In the genomic region with DNA sequence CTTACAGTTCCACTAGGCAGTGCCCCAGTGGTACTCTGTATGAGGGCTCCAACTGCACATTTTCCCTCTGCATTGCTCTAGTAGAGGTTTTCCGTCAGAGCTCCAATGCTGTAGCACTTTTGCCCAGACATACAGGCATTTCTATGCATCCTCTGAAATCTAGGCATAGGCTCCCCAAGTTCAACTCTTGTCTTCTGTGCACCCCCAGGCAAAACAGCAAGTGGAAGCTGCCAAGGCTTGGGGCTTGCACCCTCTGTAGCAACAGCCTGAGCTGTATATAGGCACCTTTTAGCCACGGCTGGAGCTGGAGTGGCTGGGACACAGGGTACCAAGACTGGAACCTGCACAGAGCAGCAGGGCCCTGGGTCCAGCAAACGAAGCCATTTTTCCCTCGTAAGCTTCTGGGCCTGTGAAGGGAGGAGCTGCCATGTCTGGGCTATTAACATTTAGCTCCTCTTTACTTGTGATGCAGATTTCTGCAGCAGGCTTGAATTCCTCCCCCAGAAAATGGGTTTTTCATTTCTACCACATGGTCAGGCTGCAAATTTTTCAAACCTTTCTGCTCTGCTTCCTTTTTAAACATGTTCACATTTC, we compare ENCODE assay signal across 17 cellular contexts.
A peak's percentile ranks its signal among the peaks of the same experiment; 100 is the strongest.
DNase-seq lines count a peak whose midpoint lies in the region; ATAC-seq, FAIRE-seq and TF ChIP-seq lines count a peak whose summit lies in the region.
"Had no signal": no experiment of that assay in that cellular context is flagged by ENCODE, and none has a peak within 500 bp of the region (broad histone marks: within the 10 kb centered on the region; RNA-seq: fewer than 3 reads in every experiment).

No MANE protein-coding gene starts in this region.

- no peaks in the 10 kb centered on the region for H4K20me1 ChIP-seq in K562 (replicated peaks; ENCODE audit: control insufficient read depth, insufficient read depth, low read length)

- H3K36me3 ChIP-seq in HUES48 (ENCODE audit: control insufficient read depth, insufficient read depth, low read length) (no peaks in the 10 kb centered on the region), K562 (ENCODE audit: control insufficient read depth, insufficient read depth, low read length) (no peaks in the 10 kb centered on the region), iPS-20b (ENCODE audit: insufficient read depth, low read depth, low read length) (no peaks in the 10 kb centered on the region), MG63 (no peaks in the 10 kb centered on the region), gastrocnemius medialis (no peaks in the 10 kb centered on the region)
- H3K36me3 ChIP-seq: HAP-1 had no signal

- in situ Hi-C loops in K562 (cut with MboI) (no loop called here), gastrocnemius medialis (cut with MboI; ENCODE audit: low sequenced_read_pairs in 4 of 4) (no loop called here)

- no peak for FAIRE-seq in K562 (lab: Jason Lieb, UNC)
- FAIRE-seq: G401.6, GM12892, HTR-8/SVneo had no signal

- H3K9me1 ChIP-seq in K562 (ENCODE audit: control insufficient read depth, insufficient read depth, low read length), result no peaks in the 10 kb centered on the region

- H3K4me1 ChIP-seq in HUES48 (ENCODE audit: control insufficient read depth, insufficient read depth, low read length), result peaks cover 50% of the 10 kb centered on the region
- peaks cover 0 to 4% of the 10 kb centered on the region in 2 experiments; a peak in 3 of 5 replicates for H3K4me1 ChIP-seq in K562 (replicated peaks in 1 of 2; ENCODE audit: control insufficient read depth in 2 of 2, insufficient read depth in 2 of 2, low read length in 2 of 2)
- H3K4me1 ChIP-seq in iPS-20b (ENCODE audit: insufficient read depth, low read length), result peaks cover 41% of the 10 kb centered on the region; the same call in 1 of the 2 replicates
- no peaks in the 10 kb centered on the region for H3K4me1 ChIP-seq in gastrocnemius medialis

- H3K4me3 ChIP-seq in HUES48 (ENCODE audit: low read depth, low read length) (peak overlapping the region; percentile 45), K562 (no peak overlapping the region), iPS-20b (ENCODE audit: low read length) (peak overlapping the region; percentile 61), MG63 (no peak overlapping the region), gastrocnemius medialis (no peak overlapping the region)
- H3K4me3 ChIP-seq: HAP-1 had no signal

- no peak for TF ChIP-seq EP300 in K562 (IDR thresholded peaks at IDR 0.05; ENCODE audit: low read length)

- H3K9me3 Mint-ChIP-seq in stimulated activated naive B cell treated with anti-CD40 and anti-IgM and Interleukin-4, amounts not matched to agents 10 μg/mL and 1 μg/mL and 100 μg/mL, for 72 hours, result peaks cover 0 to 3% of the 10 kb centered on the region in 2 donors

- H3K9ac ChIP-seq in HUES48 (ENCODE audit: low read depth, low read length) (peak overlapping the region; percentile 62), K562 (ENCODE audit: insufficient read depth in 1 of 2, low read depth in 2 of 2, low read length in 2 of 2) (peak overlapping the region; percentile 71 to 95), iPS-20b (ENCODE audit: low read depth, low read length) (peak overlapping the region; percentile 90)

- 38% methylated on average over 3 of the region's 4 CpGs for WGBS in K562 (ENCODE audit: insufficient coverage, low coverage, missing lambda C conversion rate)

- no peak for TF ChIP-seq RAD21 in K562 (CRISPR knock-in tag; conservative IDR thresholded peaks at IDR 0.05 in 1 of 2, IDR thresholded peaks at IDR 0.05 in 1 of 2)

- intact Hi-C loops in K562 (cut with micrococcal nuclease) (no loop called here), gastrocnemius medialis (cut with DNase I; ENCODE audit: low total_unique reads) (no loop called here)

- CTCF ChIA-PET in K562 (lab: Yijun Ruan, JAX; ENCODE audit: low intra/inter-chr PET ratio), result no interaction called here

- no peak overlapping the region for H3K27ac Mint-ChIP-seq in stimulated activated naive B cell treated with anti-CD40 and anti-IgM and Interleukin-4, amounts not matched to agents 10 μg/mL and 1 μg/mL and 100 μg/mL, for 72 hours

- peak overlapping the region; percentile 82 for H3K4me2 ChIP-seq in K562 (ENCODE audit: insufficient read depth, low read length)

- no peaks in the 10 kb centered on the region for H3K36me3 Mint-ChIP-seq in stimulated activated naive B cell treated with anti-CD40 and anti-IgM and Interleukin-4, amounts not matched to agents 10 μg/mL and 1 μg/mL and 100 μg/mL, for 72 hours

- H3K27me3 ChIP-seq in HUES48 (ENCODE audit: control insufficient read depth, insufficient read depth, low read length) (no peaks in the 10 kb centered on the region), K562 (ENCODE audit: control insufficient read depth in 2 of 2, insufficient read depth in 2 of 2, low read length in 2 of 2) (no peaks in the 10 kb centered on the region), iPS-20b (ENCODE audit: insufficient read depth, low read length) (no peaks in the 10 kb centered on the region), MG63 (no peaks in the 10 kb centered on the region), gastrocnemius medialis (no peaks in the 10 kb centered on the region)

- DNase-seq in K562 (ENCODE audit: extremely low read depth in 1 of 4, low spot score in 3 of 4) (peak in 1 of 4 experiments; percentile 43), MG63 (no peak), hypothalamus (lab: John Stamatoyannopoulos, UW) (no peak), gastrocnemius medialis (no peak)
- DNase-seq in stimulated activated naive B cell treated with anti-CD40 and anti-IgM and Interleukin-4, amounts not matched to agents 10 μg/mL and 1 μg/mL and 100 μg/mL, for 72 hours, result no peak
- DNase-seq: AML-193, DMS53, KG1, NCI-H1105, NCI-H1694 treated with DMSO at 0.1 percent for 48 hours, NCI-H446 had no signal

- peak; percentile 11 for ATAC-seq in K562
- peak; percentile 14 to 23 for ATAC-seq in stimulated activated naive B cell treated with anti-CD40 and anti-IgM and Interleukin-4, amounts not matched to agents 10 μg/mL and 1 μg/mL and 100 μg/mL, for 72 hours (replicated peaks)
- ATAC-seq in gastrocnemius medialis, result no peak

- BruUV-seq in K562 (replicated peaks; lab: Mats Ljungman, UMichigan), result no TSS peak

- H3K9me3 ChIP-seq in HUES48 (ENCODE audit: control insufficient read depth, insufficient read depth, low read length) (peaks cover 20% of the 10 kb centered on the region; the same call in 1 of the 2 replicates), K562 (replicated peaks; ENCODE audit: control insufficient read depth, insufficient read depth, low read depth, low read length) (peaks cover 8% of the 10 kb centered on the region), iPS-20b (ENCODE audit: insufficient read depth, low read depth, low read length) (0 out of 2 replicates have a peak, but pooled peaks cover 8% of the 10 kb centered on the region), MG63 (no peaks in the 10 kb centered on the region), gastrocnemius medialis (no peaks in the 10 kb centered on the region)
- H3K9me3 ChIP-seq: HAP-1 had no signal

- H3K27ac ChIP-seq in HUES48 (ENCODE audit: low read depth, low read length) (peak overlapping the region; percentile 92), K562 (ENCODE audit: extremely low read depth, low read depth, low read length) (peak overlapping the region; percentile 97; the same call in 2 of the 3 replicates), iPS-20b (ENCODE audit: low read length) (peak overlapping the region; percentile 80), gastrocnemius medialis (no peak overlapping the region)

- TF ChIP-seq CTCF in K562 (IDR thresholded peaks at IDR 0.05 in 2 of 3, conservative IDR thresholded peaks at IDR 0.05 in 1 of 3; ENCODE audit: insufficient read depth in 2 of 3, low read depth in 1 of 3, low read length in 3 of 3), result no peak
- TF ChIP-seq CTCF in gastrocnemius medialis (IDR thresholded peaks at IDR 0.05 in 4 of 5, conservative IDR thresholded peaks at IDR 0.05 in 1 of 5), result no peak

- POLR2A ChIA-PET in K562 (lab: Yijun Ruan, JAX), result interaction anchor here (0.8 to 2.0 kb wide), 3 partner anchors 10 to 152 kb away, joined by 4 to 9 read pairs (median 5); no protein-coding TSS in a partner anchor

- no peak for TF ChIP-seq POLR2A in K562 (conservative IDR thresholded peaks at IDR 0.05)
- TF ChIP-seq POLR2A in gastrocnemius medialis (IDR thresholded peaks at IDR 0.05), result no peak

- H3K4me3 Mint-ChIP-seq in stimulated activated naive B cell treated with anti-CD40 and anti-IgM and Interleukin-4, amounts not matched to agents 10 μg/mL and 1 μg/mL and 100 μg/mL, for 72 hours, result no peak overlapping the region

- H3K4me1 Mint-ChIP-seq in stimulated activated naive B cell treated with anti-CD40 and anti-IgM and Interleukin-4, amounts not matched to agents 10 μg/mL and 1 μg/mL and 100 μg/mL, for 72 hours, result no peaks in the 10 kb centered on the region

- peak overlapping the region; percentile 73 for H2AFZ ChIP-seq in K562 (ENCODE audit: low read depth, low read length)

- peaks cover 51% of the 10 kb centered on the region for H3K79me2 ChIP-seq in K562 (ENCODE audit: control insufficient read depth, insufficient read depth, low read length)

- H3K27me3 Mint-ChIP-seq in stimulated activated naive B cell treated with anti-CD40 and anti-IgM and Interleukin-4, amounts not matched to agents 10 μg/mL and 1 μg/mL and 100 μg/mL, for 72 hours, result no peaks in the 10 kb centered on the region

TF ChIP-seq in K562, 482 proteins besides CTCF, POLR2A, EP300 and RAD21 (continues in another document):
- TF ChIP-seq SAP30 (IDR thresholded peaks at IDR 0.05; ENCODE audit: borderline replicate concordance, insufficient read depth, low read depth, low read length, poor library complexity, severe bottlenecking) (no peak), MTF1 (CRISPR knock-in tag; IDR thresholded peaks at IDR 0.05; ENCODE audit: borderline replicate concordance) (no peak), ZNF408 (CRISPR knock-in tag; IDR thresholded peaks at IDR 0.05; ENCODE audit: low read depth) (no peak), ATF7 (IDR thresholded peaks at IDR 0.05) (0 out of 2 replicates have a peak, but pooled peaks have one; percentile 16)

Comparison
In these comparisons a context has a peak if more than half of its experiments do, and no peak if none do; other contexts are left out.
1. H3K27ac ChIP-seq: peak in HUES48 (single experiment), K562 (single experiment) and iPS-20b (single experiment); none in gastrocnemius medialis (0 of 4).
2. H3K4me3 ChIP-seq: peak in HUES48 (single experiment) and iPS-20b (single experiment); none in K562 (single experiment), MG63 (single experiment) and gastrocnemius medialis (0 of 4).
3. ATAC-seq: peak in K562 (single experiment) and stimulated activated naive B cell treated with anti-CD40 and anti-IgM and Interleukin-4, amounts not matched to agents 10 μg/mL and 1 μg/mL and 100 μg/mL, for 72 hours (2 of 2); none in gastrocnemius medialis (0 of 2).
4. Peak in every context shown above with its lines, with median percentiles within 50 percentile points of each other: H3K9ac ChIP-seq.